ENCODE assay signal across 1 cellular context in genomic region chr13:43273362-43273761, GRCh38.
TF ChIP-seq lines count a peak whose summit lies in the region.

No MANE protein-coding gene starts in this region.

TF ChIP-seq in SK-N-SH, 30 proteins besides CTCF, POLR2A, EP300 and RAD21 (continued from another document):
- TF ChIP-seq MAX (IDR thresholded peaks at IDR 0.05; ENCODE audit: low read depth), result peak; percentile 50; the same call in 1 of the 2 replicates
- TF ChIP-seq RFX5 (IDR thresholded peaks at IDR 0.05; ENCODE audit: low read length), result no peak
- no peak for TF ChIP-seq USF1 (IDR thresholded peaks at IDR 0.05; ENCODE audit: borderline replicate concordance, low read depth)
- peak; percentile 46; the same call in 1 of the 2 replicates for TF ChIP-seq FOXM1 (IDR thresholded peaks at IDR 0.05; ENCODE audit: low read depth)
- TF ChIP-seq ZBTB33 (IDR thresholded peaks at IDR 0.05; ENCODE audit: borderline replicate concordance, low read depth), result 0 out of 2 replicates have a peak, but pooled peaks have one; percentile 23
- no peak for TF ChIP-seq MEF2A (IDR thresholded peaks at IDR 0.05; ENCODE audit: borderline replicate concordance, low read depth)
- peak; percentile 79 for TF ChIP-seq TEAD4 (IDR thresholded peaks at IDR 0.05; ENCODE audit: borderline replicate concordance, insufficient read depth)
- TF ChIP-seq NFIC (IDR thresholded peaks at IDR 0.05; ENCODE audit: borderline replicate concordance), result peak; percentile 95
